Comparison of ENCODE assay signal across 14 cellular contexts in the genomic region with DNA sequence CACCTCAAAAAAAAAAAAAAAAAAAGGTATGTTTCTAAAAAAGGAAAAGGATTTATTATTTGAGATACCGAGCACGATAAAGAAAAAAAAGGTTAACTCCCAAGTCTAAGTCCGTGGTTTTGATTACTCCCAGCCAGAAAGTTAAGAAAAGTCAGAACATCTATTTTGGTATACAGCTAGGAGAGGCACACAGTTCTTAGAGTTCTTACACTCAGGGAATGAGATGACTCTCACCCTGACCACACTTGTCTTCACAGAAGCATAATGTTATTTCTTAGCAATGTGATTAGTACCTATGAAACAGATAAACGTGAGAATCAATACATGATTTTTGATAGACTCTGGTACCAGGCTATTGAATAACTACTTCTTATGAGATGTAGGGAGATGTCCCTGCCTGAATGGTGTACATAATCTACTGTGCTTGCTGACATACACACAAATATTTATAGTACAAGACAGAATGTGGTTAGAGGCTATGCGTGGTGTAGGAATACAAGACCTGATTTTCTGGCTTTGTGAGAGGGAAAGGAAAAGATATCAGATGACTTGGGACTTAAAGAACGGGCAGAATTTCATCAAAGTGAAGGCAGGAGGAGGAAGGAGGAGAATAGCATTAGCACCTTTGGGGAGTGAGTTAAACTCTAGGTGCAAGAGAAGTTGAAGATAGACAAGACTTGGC. TPM values are rescaled to one million over a fixed set of nuclear protein-coding genes. Genes with fewer than 3 reads are reported as not detected.
DNase-seq lines count a peak whose midpoint lies in the region; ATAC-seq, FAIRE-seq and TF ChIP-seq lines count a peak whose summit lies in the region.
"Had no signal": no experiment of that assay in that cellular context is flagged by ENCODE, and none has a peak within 500 bp of the region (broad histone marks: within the 10 kb centered on the region; RNA-seq: fewer than 3 reads in every experiment).

No MANE protein-coding gene starts in this region.

- peak overlapping the region; percentile 47 for H3K4me2 ChIP-seq in keratinocyte (ENCODE audit: control insufficient read depth, extremely low read depth, insufficient read depth, low read depth, low read length)

- no peaks in the 10 kb centered on the region for H3K36me3 ChIP-seq in keratinocyte (ENCODE audit: control insufficient read depth in 2 of 2, extremely low read depth in 1 of 2, insufficient read depth in 2 of 2, low read length in 2 of 2)
- H3K36me3 ChIP-seq in transverse colon: no peaks in the 10 kb centered on the region
- H3K36me3 ChIP-seq: HAP-1 had no signal

- in situ Hi-C loops in transverse colon (cut with MboI; ENCODE audit: low pct_ligation_motif_present in 1 of 4, low pct_unique_long_range_greater_than_20kb in 1 of 4, low sequenced_read_pairs in 3 of 4): no loop called here

- no peak for TF ChIP-seq EP300 in transverse colon (IDR thresholded peaks at IDR 0.05; ENCODE audit: low read depth)

- no peak overlapping the region for H2AFZ ChIP-seq in keratinocyte (ENCODE audit: control insufficient read depth, low read length)

- no peaks in the 10 kb centered on the region for H3K9me1 ChIP-seq in keratinocyte (ENCODE audit: control insufficient read depth, extremely low read depth, insufficient read depth, low read length)

- no peak for DNase-seq in activated T-cell treated with anti-CD3 and anti-CD28 coated beads, Interleukin-2, amount 50 U/mL, for 4 hours
- DNase-seq in activated T-cell treated with anti-CD3 and anti-CD28 coated beads, Interleukin-2, amount 50 U/mL, for 1 hour: no peak
- no peak for DNase-seq in activated CD4-positive, alpha-beta memory T cell treated with anti-CD3 and anti-CD28 coated beads, Interleukin-2, amount 10 ng/mL, durations not matched to agents 7 days and 5 days
- DNase-seq in keratinocyte (ENCODE audit: low read depth, low spot score): no peak
- no peak for DNase-seq in transverse colon
- DNase-seq in NCI-H1417 treated with DMSO at 0.1 percent for 48 hours (lab: John Stamatoyannopoulos, UW): no peak
- DNase-seq: DMS153, NCI-H1105 treated with DMSO at 0.1 percent for 48 hours, NCI-H524 had no signal

- no peaks in the 10 kb centered on the region for H3K27me3 Mint-ChIP-seq in activated T-cell treated with anti-CD3 and anti-CD28 coated beads, Interleukin-2, amount 50 U/mL, for 4 hours (ENCODE audit: low read depth)
- no peaks in the 10 kb centered on the region for H3K27me3 Mint-ChIP-seq in activated CD4-positive, alpha-beta memory T cell treated with anti-CD3 and anti-CD28 coated beads, Interleukin-2, amount 10 ng/mL, durations not matched to agents 7 days and 5 days

- ATAC-seq in activated T-cell treated with anti-CD3 and anti-CD28 coated beads, Interleukin-2, amount 50 U/mL, for 4 hours: peak; percentile 38 to 42
- ATAC-seq in HG02970 (IDR thresholded peaks at IDR 0.05; ENCODE audit: low FRiP score, unreplicated experiment) (no peak), HG02763 (IDR thresholded peaks at IDR 0.05; ENCODE audit: unreplicated experiment) (no peak)

- FAIRE-seq in keratinocyte (lab: Jason Lieb, UNC): peak; percentile 9

- H3K9me3 ChIP-seq in keratinocyte (ENCODE audit: control insufficient read depth, low read depth, low read length): no peaks in the 10 kb centered on the region
- H3K9me3 ChIP-seq in transverse colon: no peaks in the 10 kb centered on the region
- H3K9me3 ChIP-seq: HAP-1 had no signal

- H3K79me2 ChIP-seq in keratinocyte (ENCODE audit: control insufficient read depth, insufficient read depth, low read length): peaks cover 5% of the 10 kb centered on the region

- no peaks in the 10 kb centered on the region for H3K9me3 Mint-ChIP-seq in activated T-cell treated with anti-CD3 and anti-CD28 coated beads, Interleukin-2, amount 50 U/mL, for 4 hours
- peaks cover 2% of the 10 kb centered on the region for H3K9me3 Mint-ChIP-seq in activated CD4-positive, alpha-beta memory T cell treated with anti-CD3 and anti-CD28 coated beads, Interleukin-2, amount 10 ng/mL, durations not matched to agents 7 days and 5 days

- peaks cover 8% of the 10 kb centered on the region for H3K36me3 Mint-ChIP-seq in activated T-cell treated with anti-CD3 and anti-CD28 coated beads, Interleukin-2, amount 50 U/mL, for 4 hours (ENCODE audit: insufficient read depth)
- H3K36me3 Mint-ChIP-seq in activated CD4-positive, alpha-beta memory T cell treated with anti-CD3 and anti-CD28 coated beads, Interleukin-2, amount 10 ng/mL, durations not matched to agents 7 days and 5 days (ENCODE audit: low read depth): peaks cover 12% of the 10 kb centered on the region

- TF ChIP-seq CTCF in keratinocyte (optimal IDR thresholded peaks at IDR 0.05 in 1 of 3, IDR thresholded peaks at IDR 0.05 in 1 of 3, conservative IDR thresholded peaks at IDR 0.05 in 1 of 3; ENCODE audit: extremely low read depth in 1 of 3, insufficient read depth in 2 of 3, low read length in 3 of 3): no peak
- no peak for TF ChIP-seq CTCF in transverse colon (IDR thresholded peaks at IDR 0.05)

- H3K9ac ChIP-seq in keratinocyte (ENCODE audit: control insufficient read depth, extremely low read depth, insufficient read depth, low read length): peak overlapping the region; percentile 31

- H4K20me1 ChIP-seq in keratinocyte (ENCODE audit: control insufficient read depth, extremely low read depth, insufficient read depth, low read length): no peaks in the 10 kb centered on the region

- POLR2A ChIA-PET in activated CD4-positive, alpha-beta memory T cell treated with anti-CD3 and anti-CD28 coated beads, Interleukin-2, amount 10 ng/mL, durations not matched to agents 7 days and 5 days (lab: Charles Lee): interaction anchor here (0.6 to 3.4 kb wide), 6 partner anchors 9 to 1121 kb away, joined by 3 to 21 read pairs (median 4); partner anchors contain the start of genes COX14 and TUBA1B

- H3K27ac Mint-ChIP-seq in activated CD4-positive, alpha-beta memory T cell treated with anti-CD3 and anti-CD28 coated beads, Interleukin-2, amount 10 ng/mL, durations not matched to agents 7 days and 5 days: peak overlapping the region; percentile 41

- H3K4me3 ChIP-seq in keratinocyte (ENCODE audit: control insufficient read depth in 2 of 3, extremely low read depth in 1 of 3, insufficient read depth in 2 of 3, low read depth in 1 of 3, low read length in 3 of 3) (no peak overlapping the region), transverse colon (no peak overlapping the region)
- H3K4me3 ChIP-seq: HAP-1, skin epidermis had no signal

- CTCF ChIA-PET in activated CD4-positive, alpha-beta memory T cell treated with anti-CD3 and anti-CD28 coated beads, Interleukin-2, amount 10 ng/mL, durations not matched to agents 7 days and 5 days (lab: Charles Lee): interaction anchor here (0.7 to 1.8 kb wide), 8 partner anchors 9 to 915 kb away, joined by 3 to 11 read pairs (median 3); partner anchors contain the start of genes C1QL4 and COX14

- intact Hi-C loops in transverse colon (cut with DNase I; ENCODE audit: low total_unique reads): no loop called here

- 33 to 36% methylated on average over 5 to 6 of the region's 6 CpGs for WGBS in transverse colon (ENCODE audit: low coverage in 1 of 2), 2 donors

- H3K4me3 Mint-ChIP-seq in activated T-cell treated with anti-CD3 and anti-CD28 coated beads, Interleukin-2, amount 50 U/mL, for 4 hours: no peak overlapping the region
- no peak overlapping the region for H3K4me3 Mint-ChIP-seq in activated CD4-positive, alpha-beta memory T cell treated with anti-CD3 and anti-CD28 coated beads, Interleukin-2, amount 10 ng/mL, durations not matched to agents 7 days and 5 days

- TF ChIP-seq POLR2A in transverse colon (IDR thresholded peaks at IDR 0.05): no peak

- H3K4me1 ChIP-seq in keratinocyte (ENCODE audit: control insufficient read depth, extremely low read depth, insufficient read depth, low read length): peaks cover 59% of the 10 kb centered on the region
- peaks cover 21 to 91% (median 56%) of the 10 kb centered on the region in 4 donors for H3K4me1 ChIP-seq in transverse colon
- H3K4me1 ChIP-seq: HAP-1 had no signal

- dilution Hi-C loops in keratinocyte (cut with MboI; ENCODE audit: extremely low pct_ligation_motif_present, low sequenced_read_pairs): no loop called here

- H3K27ac ChIP-seq in keratinocyte (ENCODE audit: control insufficient read depth, insufficient read depth, low read length) (peak overlapping the region; percentile 66), transverse colon (peak overlapping the region; percentile 77 to 90 (median 83))
- H3K27ac ChIP-seq: RWPE1 had no signal

- H3K4me1 Mint-ChIP-seq in activated T-cell treated with anti-CD3 and anti-CD28 coated beads, Interleukin-2, amount 50 U/mL, for 4 hours (ENCODE audit: low read depth): peaks cover 33% of the 10 kb centered on the region
- H3K4me1 Mint-ChIP-seq in activated CD4-positive, alpha-beta memory T cell treated with anti-CD3 and anti-CD28 coated beads, Interleukin-2, amount 10 ng/mL, durations not matched to agents 7 days and 5 days: peaks cover 70% of the 10 kb centered on the region

- no peaks in the 10 kb centered on the region for H3K27me3 ChIP-seq in keratinocyte (ENCODE audit: control insufficient read depth, extremely low read depth, insufficient read depth, low read length)
- H3K27me3 ChIP-seq in transverse colon: no peaks in the 10 kb centered on the region

RNA-seq across cellular contexts. Expression of gene LIMA1, which starts 31.6 kb away (rescaled TPM):
- total RNA-seq in activated T-cell treated with anti-CD3 and anti-CD28 coated beads, Interleukin-2, amount 50 U/mL, for 4 hours: 10 to 100 TPM; 31.6 to 56.4 (median 48.9) TPM
- 10 to 100 TPM; 59.4 to 59.9 TPM for total RNA-seq in activated CD4-positive, alpha-beta memory T cell treated with anti-CD3 and anti-CD28 coated beads, Interleukin-2, amount 10 ng/mL, durations not matched to agents 7 days and 5 days
- 449 to 510 TPM (median 483 TPM) in 3 replicates for polyA plus RNA-seq in keratinocyte
- polyA plus RNA-seq in keratinocyte (2011; ENCODE audit: low read depth): 194 TPM
- polyA plus RNA-seq in keratinocyte (2011; cell fraction: cytosol; rRNA removed): 326 and 472 TPM in 2 replicates
- polyA plus RNA-seq in keratinocyte (2011; cell fraction: nucleus; rRNA removed): 474 and 535 TPM in 2 replicates
- polyA plus RNA-seq in keratinocyte (2012; ENCODE audit: low replicate concordance): 163 and 398 TPM in 2 replicates
- 308 to 427 TPM (median 376 TPM) in 3 replicates for polyA minus RNA-seq in keratinocyte
- polyA minus RNA-seq in keratinocyte (2011; cell fraction: cytosol; rRNA and poly(A)+ RNA removed): 273 TPM
- 227 and 490 TPM in 2 replicates for polyA minus RNA-seq in keratinocyte (2011; cell fraction: nucleus; rRNA and poly(A)+ RNA removed)
- total RNA-seq in transverse colon: 100 to 1,000 TPM; 151 to 259 (median 243) TPM

Comparison
In these comparisons a context has a peak if more than half of its experiments do, and no peak if none do; other contexts are left out.
1. ATAC-seq: peak in activated T-cell treated with anti-CD3 and anti-CD28 coated beads, Interleukin-2, amount 50 U/mL, for 4 hours (2 of 2); none in HG02970 (single experiment) and HG02763 (single experiment).